Comparison of ENCODE assay signal across 8 cellular contexts in the genomic region with DNA sequence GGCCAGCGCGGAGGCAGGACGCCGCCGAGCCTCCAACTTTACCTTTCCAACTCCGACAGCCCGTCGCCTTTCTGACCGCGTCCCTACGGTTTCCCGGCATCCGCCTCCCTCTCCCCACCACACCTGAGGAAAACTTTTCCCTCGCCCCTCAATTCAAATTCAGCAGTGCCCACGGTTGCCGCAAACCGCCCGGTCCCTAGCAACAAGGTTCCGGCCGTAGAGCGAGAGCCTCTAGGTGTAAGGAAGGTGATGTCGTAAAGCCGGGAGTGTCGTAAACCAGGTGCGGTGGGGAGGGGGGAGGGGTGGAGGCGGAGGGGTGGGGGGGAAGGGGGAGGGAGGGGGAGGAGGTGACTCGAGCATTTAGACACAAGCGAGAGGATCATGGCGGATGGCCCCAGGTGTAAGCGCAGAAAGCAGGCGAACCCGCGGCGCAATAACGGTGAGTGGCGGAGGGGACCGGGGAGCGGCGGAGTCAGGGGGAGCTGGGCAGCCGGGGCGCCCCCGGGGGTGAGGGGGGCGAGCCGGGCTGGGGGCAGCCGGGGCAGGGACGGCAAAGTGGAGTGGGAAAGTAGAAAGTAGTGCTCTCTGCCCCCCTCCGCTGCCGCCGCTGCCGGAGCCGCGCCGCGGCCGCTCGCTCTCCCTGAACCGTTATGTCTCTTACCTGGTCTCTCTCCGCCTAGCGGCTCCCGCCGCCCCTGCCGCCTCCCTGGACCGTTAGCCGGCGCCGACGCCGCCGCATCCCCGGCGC. TPM values are rescaled to one million over a fixed set of nuclear protein-coding genes. Genes with fewer than 3 reads are reported as not detected.
A peak's percentile ranks its signal among the peaks of the same experiment; 100 is the strongest.
DNase-seq lines count a peak whose midpoint lies in the region; ATAC-seq and TF ChIP-seq lines count a peak whose summit lies in the region.

A gene (plus strand): TSS at position 363 of the 748 bp plus-strand sequence. CDS start 19 bp downstream, at position 382.

- H3K4me1 Mint-ChIP-seq in activated CD8-positive, alpha-beta T cell treated with anti-CD3 and anti-CD28 coated beads for 36 hours (ENCODE audit: low read depth), result peaks cover 41% of the 10 kb centered on the region

- CTCF ChIA-PET in activated CD8-positive, alpha-beta T cell treated with anti-CD3 and anti-CD28 coated beads for 36 hours (lab: Charles Lee), result no interaction called here

- H3K4me3 ChIP-seq in ectodermal cell (ENCODE audit: insufficient read depth, low read depth, low read length) (peak within 1 kb of the TSS; percentile 82), lung (peak within 1 kb of the TSS; percentile 86)

- TF ChIP-seq CTCF in activated CD8-positive, alpha-beta T cell treated with anti-CD3 and anti-CD28 coated beads for 36 hours (IDR thresholded peaks at IDR 0.05), result peak; percentile 30
- TF ChIP-seq CTCF in lung (IDR thresholded peaks at IDR 0.05; ENCODE audit: control extremely low read depth, extremely low read depth), result no peak

- peaks cover 10% of the 10 kb centered on the region for H3K36me3 Mint-ChIP-seq in activated CD8-positive, alpha-beta T cell treated with anti-CD3 and anti-CD28 coated beads for 36 hours (ENCODE audit: low read depth)

- H3K27ac ChIP-seq in ectodermal cell (ENCODE audit: insufficient read depth, low read depth, low read length, poor library complexity, severe bottlenecking) (peak within 1 kb of the TSS; percentile 60), lung (ENCODE audit: low read depth in 1 of 2, low read length in 1 of 2) (peak within 1 kb of the TSS; percentile 95 to 99)

- peak within 1 kb of the TSS; percentile 84 for H3K4me3 Mint-ChIP-seq in activated CD8-positive, alpha-beta T cell treated with anti-CD3 and anti-CD28 coated beads for 36 hours

- DNase-seq in C1 segment of cervical spinal cord (lab: John Stamatoyannopoulos, UW) (peak in 11 of 14 donors; percentile 23 to 86 (median 65)), NCI-H69 (lab: John Stamatoyannopoulos, UW) (peak; percentile 91), lung (ENCODE audit: low spot score) (peak; percentile 87)
- DNase-seq in activated CD8-positive, alpha-beta T cell treated with anti-CD3 and anti-CD28 coated beads for 36 hours, result peak; percentile 96
- DNase-seq in stimulated activated CD4-positive, alpha-beta T cell treated with anti-CD3 and anti-CD28 coated beads, TNF-alpha, amount 100 ng/mL, for 48 hours (ENCODE audit: low read depth in 3 of 3), result peak; percentile 79 to 91 (median 84)

- no peaks in the 10 kb centered on the region for H3K9me3 ChIP-seq in ectodermal cell (ENCODE audit: control insufficient read depth, low read length)
- no peaks in the 10 kb centered on the region for H3K9me3 ChIP-seq in lung (ENCODE audit: control insufficient read depth in 2 of 2, insufficient read depth in 1 of 2, low read length in 1 of 2)

- H3K36me3 ChIP-seq in ectodermal cell (ENCODE audit: control insufficient read depth, insufficient read depth, low read length) (no peaks in the 10 kb centered on the region), lung (ENCODE audit: control insufficient read depth in 2 of 2, insufficient read depth in 2 of 2, low read length in 2 of 2) (no peaks in the 10 kb centered on the region)

- POLR2A ChIA-PET in activated CD8-positive, alpha-beta T cell treated with anti-CD3 and anti-CD28 coated beads for 36 hours (lab: Charles Lee), result interaction anchor here (1.1 to 4.5 kb wide), 4 partner anchors 8 to 623 kb away, joined by 3 to 35 read pairs (median 4); no protein-coding TSS in a partner anchor

- H3K27me3 ChIP-seq in ectodermal cell (ENCODE audit: control insufficient read depth, insufficient read depth, low read length, poor library complexity, severe bottlenecking) (peaks cover 40% of the 10 kb centered on the region), lung (ENCODE audit: control insufficient read depth, insufficient read depth) (no peaks in the 10 kb centered on the region)

- no peaks in the 10 kb centered on the region for H3K27me3 Mint-ChIP-seq in activated CD8-positive, alpha-beta T cell treated with anti-CD3 and anti-CD28 coated beads for 36 hours

- intact Hi-C loops in activated CD8-positive, alpha-beta T cell treated with anti-CD3 and anti-CD28 coated beads for 36 hours (cut with micrococcal nuclease), result loop anchor here (5.0 to 10.0 kb wide), 3 partner anchors 234 to 534 kb away; a partner anchor contains a TSS

- 0% methylated on average over 59 to 65 of the region's 71 CpGs for WGBS in ectodermal cell, 2 experiments
- WGBS in lung, 2 donors, result 0 to 1% methylated on average over 54 to 71 of the region's 71 CpGs

- H3K9me3 Mint-ChIP-seq in activated CD8-positive, alpha-beta T cell treated with anti-CD3 and anti-CD28 coated beads for 36 hours, result no peaks in the 10 kb centered on the region

- H3K27ac Mint-ChIP-seq in activated CD8-positive, alpha-beta T cell treated with anti-CD3 and anti-CD28 coated beads for 36 hours, result peak within 1 kb of the TSS; percentile 96

- ATAC-seq in GM19324 (IDR thresholded peaks at IDR 0.05; ENCODE audit: low FRiP score, unreplicated experiment) (peak; percentile 43), HG03469 (IDR thresholded peaks at IDR 0.05; ENCODE audit: unreplicated experiment) (peak; percentile 11), lung (ENCODE audit: insufficient read depth, low FRiP score) (peak; percentile 80)
- peak; percentile 63 for ATAC-seq in activated CD8-positive, alpha-beta T cell treated with anti-CD3 and anti-CD28 coated beads for 36 hours

- H3K4me1 ChIP-seq in ectodermal cell (ENCODE audit: control insufficient read depth, insufficient read depth, low read length) (peaks cover 7% of the 10 kb centered on the region), lung (ENCODE audit: control insufficient read depth in 2 of 2, insufficient read depth in 2 of 2, low read length in 2 of 2) (peaks cover 0 to 1% of the 10 kb centered on the region in 2 donors)

RNA-seq across cellular contexts. Expression of the gene that starts here (rescaled TPM):
- total RNA-seq in activated CD8-positive, alpha-beta T cell treated with anti-CD3 and anti-CD28 coated beads for 36 hours, result 10 to 100 TPM; 28.4 to 29.7 TPM
- polyA plus RNA-seq in ectodermal cell (2013, experiment 1 of 4), result 16.3 TPM
- 13.7 TPM for polyA plus RNA-seq in ectodermal cell (2013, experiment 2 of 4)
- 15.3 TPM for polyA plus RNA-seq in ectodermal cell (2013, experiment 3 of 4)
- 19.0 TPM for polyA plus RNA-seq in ectodermal cell (2013, experiment 4 of 4)
- 10 to 100 TPM; 29.8 to 86.9 TPM for total RNA-seq in lung
- polyA plus RNA-seq in lung, result 1 to 10 TPM; 8.4 to 9.2 TPM

Comparison
In these comparisons a context has a peak if more than half of its experiments do, and no peak if none do; other contexts are left out.
1. Peak in every context shown above with its lines: DNase-seq, ATAC-seq, H3K4me3 ChIP-seq and H3K27ac ChIP-seq.
2. ATAC-seq: peak in every context shown above with its lines; median percentile 80 in lung; 63 in activated CD8-positive, alpha-beta T cell treated with anti-CD3 and anti-CD28 coated beads for 36 hours; 43 in GM19324; 11 in HG03469.